Comparison of ENCODE assay signal across 9 cellular contexts in the genomic region with DNA sequence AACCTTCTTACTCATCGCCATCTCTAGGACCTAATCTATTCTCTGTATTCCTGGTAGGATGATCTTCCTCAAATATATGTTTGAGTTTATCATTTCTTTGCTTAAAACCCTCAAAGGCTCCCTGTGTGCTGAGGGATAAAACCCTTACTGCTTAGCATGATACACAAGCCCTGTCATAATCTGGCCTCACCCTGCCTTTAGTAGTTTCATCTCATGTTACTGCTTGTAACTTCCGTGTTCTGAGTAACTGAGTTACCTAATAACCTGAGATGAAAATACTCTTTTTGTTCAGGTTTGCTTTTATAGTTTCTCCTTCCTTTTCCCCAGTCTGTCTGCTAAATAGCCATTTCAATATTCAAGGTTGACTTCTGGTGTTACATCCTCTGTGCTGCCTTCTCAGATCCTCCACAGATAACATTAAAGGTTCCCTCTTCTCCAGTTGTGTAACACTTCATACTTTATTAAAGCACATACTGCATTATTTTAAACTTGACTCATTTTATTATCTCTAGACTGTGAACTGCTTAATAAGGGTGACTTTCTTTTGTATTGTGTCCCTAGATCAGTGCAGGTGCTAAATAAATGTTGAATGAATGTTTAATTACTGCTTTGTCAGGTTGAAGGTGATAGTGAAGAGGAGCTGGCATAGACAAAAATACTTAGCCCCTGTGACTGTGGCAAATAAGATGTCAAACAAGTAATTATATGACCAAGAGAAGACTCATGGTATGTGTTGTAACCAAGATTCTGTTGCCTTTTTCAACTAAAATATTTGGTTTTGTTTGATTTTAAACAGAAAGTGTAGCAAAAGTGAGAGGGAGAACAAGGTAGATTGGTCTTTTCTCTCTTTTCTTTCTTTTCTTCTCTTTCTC. TPM values are rescaled to one million over a fixed set of nuclear protein-coding genes. Genes with fewer than 3 reads are reported as not detected.
DNase-seq lines count a peak whose midpoint lies in the region; ATAC-seq and TF ChIP-seq lines count a peak whose summit lies in the region.
"Had no signal": no experiment of that assay in that cellular context is flagged by ENCODE, and none has a peak within 500 bp of the region (broad histone marks: within the 10 kb centered on the region; RNA-seq: fewer than 3 reads in every experiment).

No MANE protein-coding gene starts in this region.

- peak overlapping the region; percentile 16 for H3K27ac Mint-ChIP-seq in T-helper 1 cell treated with Interleukin-12 subunit alpha and Interleukin-12 subunit beta and Interleukin-4 antibody, amounts not matched to agents 30 μg/mL and 1 μg/mL, for 36 hours
- H3K27ac Mint-ChIP-seq in stimulated activated memory B cell treated with anti-CD40 and anti-IgM and Interleukin-4, amounts not matched to agents 10 μg/mL and 1 μg/mL and 100 μg/mL, for 72 hours: peak overlapping the region; percentile 5

- H3K9me3 Mint-ChIP-seq in T-helper 1 cell treated with Interleukin-12 subunit alpha and Interleukin-12 subunit beta and Interleukin-4 antibody, amounts not matched to agents 30 μg/mL and 1 μg/mL, for 36 hours: no peaks in the 10 kb centered on the region
- H3K9me3 Mint-ChIP-seq in stimulated activated memory B cell treated with anti-CD40 and anti-IgM and Interleukin-4, amounts not matched to agents 10 μg/mL and 1 μg/mL and 100 μg/mL, for 72 hours: no peaks in the 10 kb centered on the region

- peaks cover 18% of the 10 kb centered on the region for H3K4me1 Mint-ChIP-seq in T-helper 1 cell treated with Interleukin-12 subunit alpha and Interleukin-12 subunit beta and Interleukin-4 antibody, amounts not matched to agents 30 μg/mL and 1 μg/mL, for 36 hours (ENCODE audit: low read depth)
- peaks cover 50% of the 10 kb centered on the region for H3K4me1 Mint-ChIP-seq in stimulated activated memory B cell treated with anti-CD40 and anti-IgM and Interleukin-4, amounts not matched to agents 10 μg/mL and 1 μg/mL and 100 μg/mL, for 72 hours

- H3K27me3 Mint-ChIP-seq in T-helper 1 cell treated with Interleukin-12 subunit alpha and Interleukin-12 subunit beta and Interleukin-4 antibody, amounts not matched to agents 30 μg/mL and 1 μg/mL, for 36 hours (ENCODE audit: low read depth): no peaks in the 10 kb centered on the region
- H3K27me3 Mint-ChIP-seq in stimulated activated memory B cell treated with anti-CD40 and anti-IgM and Interleukin-4, amounts not matched to agents 10 μg/mL and 1 μg/mL and 100 μg/mL, for 72 hours: no peaks in the 10 kb centered on the region

- DNase-seq in T-helper 1 cell (no peak), NOMO-1 treated with dmso at 0.1 percent for 144 hours (lab: John Stamatoyannopoulos, UW; ENCODE audit: unreplicated experiment) (peak; percentile 40), fibroblast of the aortic adventitia (ENCODE audit: low read depth) (peak; percentile 53), NCI-H2227 (lab: John Stamatoyannopoulos, UW; ENCODE audit: unreplicated experiment) (no peak), dedifferentiated amniotic fluid mesenchymal stem cell (ENCODE audit: extremely low spot score) (no peak)

- no peak overlapping the region for H3K4me3 ChIP-seq in fibroblast of the aortic adventitia (ENCODE audit: low read depth, low read length)
- H3K4me3 ChIP-seq: BLaER1 had no signal

- no peak for TF ChIP-seq CTCF in fibroblast of the aortic adventitia (IDR thresholded peaks at IDR 0.05; ENCODE audit: insufficient read depth, low read length)

- peaks cover 6% of the 10 kb centered on the region for H3K36me3 Mint-ChIP-seq in T-helper 1 cell treated with Interleukin-12 subunit alpha and Interleukin-12 subunit beta and Interleukin-4 antibody, amounts not matched to agents 30 μg/mL and 1 μg/mL, for 36 hours (ENCODE audit: low read depth)
- peaks cover 22% of the 10 kb centered on the region for H3K36me3 Mint-ChIP-seq in stimulated activated memory B cell treated with anti-CD40 and anti-IgM and Interleukin-4, amounts not matched to agents 10 μg/mL and 1 μg/mL and 100 μg/mL, for 72 hours

- ATAC-seq in stimulated activated memory B cell treated with anti-CD40 and anti-IgM and Interleukin-4, amounts not matched to agents 10 μg/mL and 1 μg/mL and 100 μg/mL, for 72 hours: no peak
- ATAC-seq in GM21447 (IDR thresholded peaks at IDR 0.05; ENCODE audit: unreplicated experiment): no peak

- no peak overlapping the region for H3K4me3 Mint-ChIP-seq in T-helper 1 cell treated with Interleukin-12 subunit alpha and Interleukin-12 subunit beta and Interleukin-4 antibody, amounts not matched to agents 30 μg/mL and 1 μg/mL, for 36 hours
- no peak overlapping the region for H3K4me3 Mint-ChIP-seq in stimulated activated memory B cell treated with anti-CD40 and anti-IgM and Interleukin-4, amounts not matched to agents 10 μg/mL and 1 μg/mL and 100 μg/mL, for 72 hours

RNA-seq across cellular contexts. Expression of a gene that starts 47.8 kb away (rescaled TPM):
- total RNA-seq in fibroblast of the aortic adventitia (ENCODE audit: low replicate concordance): 16.1 and 53.9 TPM in 2 replicates

Comparison
In these comparisons a context has a peak if more than half of its experiments do, and no peak if none do; other contexts are left out.
1. DNase-seq: peak in NOMO-1 treated with dmso at 0.1 percent for 144 hours (single experiment) and fibroblast of the aortic adventitia (single experiment); none in T-helper 1 cell (0 of 5), NCI-H2227 (single experiment) and dedifferentiated amniotic fluid mesenchymal stem cell (single experiment).